Comparison of ENCODE assay signal across 23 cellular contexts in the genomic region with DNA sequence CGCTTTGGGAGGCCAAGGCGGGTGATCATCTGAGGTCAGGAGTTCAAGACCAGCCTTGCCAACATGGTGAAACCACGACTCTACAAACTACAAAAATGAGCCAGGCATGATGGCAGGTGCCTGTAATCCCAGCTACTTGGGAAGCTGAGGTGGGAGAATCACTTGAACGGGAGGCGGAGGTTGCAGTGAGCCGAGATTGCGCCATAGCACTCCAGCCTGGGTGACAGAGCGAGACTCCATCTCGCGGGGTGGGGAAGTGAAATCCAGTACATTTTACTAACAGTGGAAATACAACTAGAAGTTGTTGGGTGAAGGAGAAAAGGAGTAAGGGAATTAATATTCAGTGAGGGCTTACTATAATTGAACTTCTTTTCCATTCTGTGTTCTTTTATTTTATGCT.
"Had no signal": no experiment of that assay in that cellular context is flagged by ENCODE, and none has a peak within 500 bp of the region (broad histone marks: within the 10 kb centered on the region; RNA-seq: fewer than 3 reads in every experiment).

No MANE protein-coding gene starts in this region.

- H3K27ac Mint-ChIP-seq: activated CD4-positive, alpha-beta memory T cell treated with anti-CD3 and anti-CD28 coated beads, Interleukin-2, amount 10 ng/mL, durations not matched to agents 7 days and 5 days; activated naive CD8-positive, alpha-beta T cell; activated T-helper 17 cell treated with anti-CD3 and anti-CD28 coated beads, Interleukin-2, amount 50 U/mL, for 72 hours; progenitor cell of endocrine pancreas had no signal

- H3K4me1 Mint-ChIP-seq: activated T-helper 17 cell treated with anti-CD3 and anti-CD28 coated beads, Interleukin-2, amount 50 U/mL, for 72 hours; immature natural killer cell had no signal

- H3K27me3 Mint-ChIP-seq: activated CD4-positive, alpha-beta memory T cell treated with anti-CD3 and anti-CD28 coated beads, Interleukin-2, amount 10 ng/mL, durations not matched to agents 7 days and 5 days; activated naive CD8-positive, alpha-beta T cell; activated T-helper 17 cell treated with anti-CD3 and anti-CD28 coated beads, Interleukin-2, amount 50 U/mL, for 72 hours; progenitor cell of endocrine pancreas had no signal

- DNase-seq: activated CD4-positive, alpha-beta memory T cell treated with anti-CD3 and anti-CD28 coated beads, Interleukin-2, amount 10 ng/mL, durations not matched to agents 7 days and 5 days; activated CD4-positive, alpha-beta T cell treated with anti-CD3 and anti-CD28 coated beads for 48 hours; activated CD4-positive, CD25-positive, alpha-beta regulatory T cell; adrenal gland; brain microvascular endothelial cell; caudate nucleus; effector memory CD4-positive, alpha-beta T cell; foreskin melanocyte; immature natural killer cell; lower lobe of right lung; mesendoderm; mucosa of descending colon; spleen; stimulated activated CD4-positive, alpha-beta T cell treated with anti-CD3 and anti-CD28 coated beads, Interleukin-4, amount 100 ng/mL, for 24 hours; stimulated activated naive CD8-positive, alpha-beta T cell treated with anti-CD3 and anti-CD28 coated beads, Interleukin-15, Interleukin-2, amounts not matched to agents 100 U/mL and 50 U/mL, for 24 hours; T-helper 1 cell; tibial artery had no signal

- H3K9me3 Mint-ChIP-seq: activated CD4-positive, alpha-beta memory T cell treated with anti-CD3 and anti-CD28 coated beads, Interleukin-2, amount 10 ng/mL, durations not matched to agents 7 days and 5 days; activated T-helper 17 cell treated with anti-CD3 and anti-CD28 coated beads, Interleukin-2, amount 50 U/mL, for 72 hours; neural crest cell had no signal

- H3K4me3 Mint-ChIP-seq: activated CD4-positive, alpha-beta memory T cell treated with anti-CD3 and anti-CD28 coated beads, Interleukin-2, amount 10 ng/mL, durations not matched to agents 7 days and 5 days; activated naive CD8-positive, alpha-beta T cell; activated T-helper 17 cell treated with anti-CD3 and anti-CD28 coated beads, Interleukin-2, amount 50 U/mL, for 72 hours; immature natural killer cell; neural crest cell had no signal

- ATAC-seq: activated T-helper 17 cell treated with anti-CD3 and anti-CD28 coated beads, Interleukin-2, amount 50 U/mL, for 72 hours; esophagus mucosa; left lobe of liver; lower lobe of right lung; mucosa of descending colon; stimulated activated naive CD8-positive, alpha-beta T cell treated with anti-CD3 and anti-CD28 coated beads, Interleukin-15, Interleukin-2, amounts not matched to agents 100 U/mL and 50 U/mL, for 24 hours had no signal
